In genomic region chr13:44934724-44935123, GRCh38 we compare ENCODE assay signal across 14 cellular contexts. TPM values are rescaled to one million over a fixed set of nuclear protein-coding genes. Genes with fewer than 3 reads are reported as not detected.
A peak's percentile ranks its signal among the peaks of the same experiment; 100 is the strongest.
DNase-seq lines count a peak whose midpoint lies in the region; ATAC-seq and TF ChIP-seq lines count a peak whose summit lies in the region.
"Had no signal": no experiment of that assay in that cellular context is flagged by ENCODE, and none has a peak within 500 bp of the region (broad histone marks: within the 10 kb centered on the region; RNA-seq: fewer than 3 reads in every experiment).

No MANE protein-coding gene starts in this region.

- no peaks in the 10 kb centered on the region for H3K9me3 Mint-ChIP-seq in activated CD8-positive, alpha-beta memory T cell treated with anti-CD3 and anti-CD28 coated beads, Interleukin-2, amount 10 ng/mL, durations not matched to agents 7 days and 5 days (ENCODE audit: low read depth)
- H3K9me3 Mint-ChIP-seq: activated T-helper 2 cell treated with anti-CD3 and anti-CD28 coated beads, Interferon-gamma antibody, Interleukin-2, Interleukin-4, amounts not matched to agents 10 μg/mL and 5 μg/mL and 100 μg/mL, durations not matched to agents 14 hours and 24 hours and 36 hours had no signal

- H3K9me3 ChIP-seq in skeletal muscle satellite cell (replicated peaks; ENCODE audit: low read length) (no peaks in the 10 kb centered on the region), thyroid gland (no peaks in the 10 kb centered on the region)
- H3K9me3 ChIP-seq: right atrium auricular region had no signal

- intact Hi-C loops in thyroid gland (cut with DNase I), result no loop called here

- H3K27ac Mint-ChIP-seq in activated CD8-positive, alpha-beta memory T cell treated with anti-CD3 and anti-CD28 coated beads, Interleukin-2, amount 10 ng/mL, durations not matched to agents 7 days and 5 days, result peak overlapping the region; percentile 41
- H3K27ac Mint-ChIP-seq: activated T-helper 2 cell treated with anti-CD3 and anti-CD28 coated beads, Interferon-gamma antibody, Interleukin-2, Interleukin-4, amounts not matched to agents 10 μg/mL and 5 μg/mL and 100 μg/mL, durations not matched to agents 14 hours and 24 hours and 36 hours had no signal

- H3K4me2 ChIP-seq in skeletal muscle satellite cell (ENCODE audit: low read length), result no peak overlapping the region
- H3K4me2 ChIP-seq: hepatocyte had no signal

- H3K36me3 Mint-ChIP-seq in activated CD8-positive, alpha-beta memory T cell treated with anti-CD3 and anti-CD28 coated beads, Interleukin-2, amount 10 ng/mL, durations not matched to agents 7 days and 5 days, result peaks cover 3% of the 10 kb centered on the region

- peak; percentile 79 for ATAC-seq in activated CD8-positive, alpha-beta memory T cell treated with anti-CD3 and anti-CD28 coated beads, Interleukin-2, amount 10 ng/mL, durations not matched to agents 7 days and 5 days
- ATAC-seq in HG02759 (IDR thresholded peaks at IDR 0.05; ENCODE audit: unreplicated experiment), result no peak
- ATAC-seq: Panc1 had no signal

- no peak overlapping the region for H3K27ac ChIP-seq in thyroid gland
- H3K27ac ChIP-seq: hepatocyte had no signal

- 0% methylated on average over 1 of the region's 1 CpG for WGBS in thyroid gland, 2 donors

- H3K4me1 ChIP-seq in skeletal muscle satellite cell (ENCODE audit: control insufficient read depth, insufficient read depth, low read length) (peaks cover 52% of the 10 kb centered on the region), thyroid gland (no peaks in the 10 kb centered on the region)

- H3K4me3 Mint-ChIP-seq in activated CD8-positive, alpha-beta memory T cell treated with anti-CD3 and anti-CD28 coated beads, Interleukin-2, amount 10 ng/mL, durations not matched to agents 7 days and 5 days, result no peak overlapping the region

- TF ChIP-seq CTCF in choroid plexus epithelial cell (conservative IDR thresholded peaks at IDR 0.05; ENCODE audit: low read depth, low read length) (no peak), thyroid gland (IDR thresholded peaks at IDR 0.05) (no peak)

- H3K9ac ChIP-seq in skeletal muscle satellite cell (ENCODE audit: low read depth, low read length), result peak overlapping the region; percentile 14

- TF ChIP-seq POLR2A in thyroid gland (IDR thresholded peaks at IDR 0.05), result no peak

- H3K4me3 ChIP-seq in choroid plexus epithelial cell (ENCODE audit: low read depth, low read length) (no peak overlapping the region), skeletal muscle satellite cell (ENCODE audit: low read length) (no peak overlapping the region), thyroid gland (replicated peaks in 1 of 3) (no peak overlapping the region)
- H3K4me3 ChIP-seq: hepatocyte, right atrium auricular region had no signal

- DNase-seq in activated CD8-positive, alpha-beta memory T cell treated with anti-CD3 and anti-CD28 coated beads, Interleukin-2, amount 10 ng/mL, durations not matched to agents 7 days and 5 days, result no peak
- DNase-seq in activated CD8-positive, alpha-beta memory T cell treated with anti-CD3 and anti-CD28 coated beads, Interleukin-2, amount 50 U/mL, for 4 hours, result no peak
- peak; percentile 12 to 84 for DNase-seq in NOMO-1 (lab: John Stamatoyannopoulos, UW; ENCODE audit: unreplicated experiment in 2 of 2)
- peak; percentile 82 for DNase-seq in choroid plexus epithelial cell (ENCODE audit: low read depth)
- no peak for DNase-seq in thyroid gland
- no peak for DNase-seq in pons (ENCODE audit: low spot score)
- DNase-seq: cortex of kidney, NCI-H187 had no signal

- H3K4me1 Mint-ChIP-seq in activated CD8-positive, alpha-beta memory T cell treated with anti-CD3 and anti-CD28 coated beads, Interleukin-2, amount 10 ng/mL, durations not matched to agents 7 days and 5 days, result peaks cover 13% of the 10 kb centered on the region

- H3K36me3 ChIP-seq in skeletal muscle satellite cell (ENCODE audit: insufficient read depth, low read length) (no peaks in the 10 kb centered on the region), thyroid gland (no peaks in the 10 kb centered on the region)
- H3K36me3 ChIP-seq: right atrium auricular region had no signal

- H3K27me3 Mint-ChIP-seq in activated CD8-positive, alpha-beta memory T cell treated with anti-CD3 and anti-CD28 coated beads, Interleukin-2, amount 10 ng/mL, durations not matched to agents 7 days and 5 days, result peaks cover 16% of the 10 kb centered on the region

- CTCF ChIA-PET in activated CD8-positive, alpha-beta memory T cell treated with anti-CD3 and anti-CD28 coated beads, Interleukin-2, amount 10 ng/mL, durations not matched to agents 7 days and 5 days (lab: Charles Lee), result interaction anchor here (0.9 kb wide), 1 partner anchor 16 kb away, joined by 3 read pairs; no protein-coding TSS in a partner anchor

- H3K27me3 ChIP-seq in skeletal muscle satellite cell (ENCODE audit: control insufficient read depth, insufficient read depth, low read length), result no peaks in the 10 kb centered on the region
- no peaks in the 10 kb centered on the region for H3K27me3 ChIP-seq in thyroid gland
- H3K27me3 ChIP-seq: hepatocyte, right atrium auricular region had no signal

RNA-seq across cellular contexts. Expression of gene NUFIP1, which starts 54.5 kb away (rescaled TPM):
- total RNA-seq in activated CD8-positive, alpha-beta memory T cell treated with anti-CD3 and anti-CD28 coated beads, Interleukin-2, amount 10 ng/mL, durations not matched to agents 7 days and 5 days, result 1 to 10 TPM; 6.0 to 7.7 TPM
- total RNA-seq in skeletal muscle satellite cell (2012; rRNA removed), result 3.3 and 3.8 TPM in 2 replicates
- 1 to 10 TPM; 3.2 to 4.3 (median 3.5) TPM for total RNA-seq in thyroid gland

RNA-seq across cellular contexts. Expression of gene GPALPP1, which starts 54.6 kb away (rescaled TPM):
- 10 to 100 TPM; 28.7 to 29.6 TPM for total RNA-seq in activated CD8-positive, alpha-beta memory T cell treated with anti-CD3 and anti-CD28 coated beads, Interleukin-2, amount 10 ng/mL, durations not matched to agents 7 days and 5 days
- total RNA-seq in skeletal muscle satellite cell (2012; rRNA removed), result 19.2 and 24.6 TPM in 2 replicates
- total RNA-seq in thyroid gland, result 10 to 100 TPM; 30.1 to 44.4 (median 35.2) TPM

Comparison
In these comparisons a context has a peak if more than half of its experiments do, and no peak if none do; other contexts are left out.
1. DNase-seq: peak in NOMO-1 (2 of 2) and choroid plexus epithelial cell (single experiment); none in activated CD8-positive, alpha-beta memory T cell treated with anti-CD3 and anti-CD28 coated beads, Interleukin-2, amount 10 ng/mL, durations not matched to agents 7 days and 5 days (single experiment), activated CD8-positive, alpha-beta memory T cell treated with anti-CD3 and anti-CD28 coated beads, Interleukin-2, amount 50 U/mL, for 4 hours (single experiment), thyroid gland (0 of 2) and pons (single experiment).